Comparison of ENCODE assay signal across 15 cellular contexts in the genomic region with DNA sequence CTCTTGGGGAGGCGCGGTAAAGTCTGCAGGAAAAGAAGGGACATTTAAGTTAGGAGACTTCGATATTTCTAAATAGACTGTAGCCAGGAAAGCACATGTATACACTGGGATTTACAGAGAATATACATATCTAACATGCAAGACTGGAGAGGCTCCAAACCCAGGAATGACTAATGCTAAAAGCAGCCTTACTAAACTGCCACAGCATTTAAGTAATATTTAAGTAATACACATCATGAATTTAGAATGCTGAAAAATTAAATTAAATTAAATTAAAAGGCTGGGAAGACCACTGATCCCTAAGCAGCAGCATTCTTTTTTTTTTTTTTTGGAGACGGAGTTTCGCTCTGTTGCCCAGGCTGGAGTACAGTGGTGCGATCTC.
A peak's percentile ranks its signal among the peaks of the same experiment; 100 is the strongest.
DNase-seq lines count a peak whose midpoint lies in the region; ATAC-seq, FAIRE-seq and TF ChIP-seq lines count a peak whose summit lies in the region.
"Had no signal": no experiment of that assay in that cellular context is flagged by ENCODE, and none has a peak within 500 bp of the region (broad histone marks: within the 10 kb centered on the region; RNA-seq: fewer than 3 reads in every experiment).

No MANE protein-coding gene starts in this region.

- POLR2A ChIA-PET in A549 (lab: Yijun Ruan, JAX), result no interaction called here

- FAIRE-seq in A549 (lab: Jason Lieb, UNC), result no peak
- FAIRE-seq: GM18507 had no signal

- no peak for TF ChIP-seq EP300 in A549 (IDR thresholded peaks at IDR 0.05)

- TF ChIP-seq RAD21 in A549 (conservative IDR thresholded peaks at IDR 0.05 in 1 of 2, IDR thresholded peaks at IDR 0.05 in 1 of 2) (no peak), liver (IDR thresholded peaks at IDR 0.05) (no peak)

- H3K27ac ChIP-seq in A549 (peak overlapping the region; percentile 93 to 98), liver (ENCODE audit: low read depth in 1 of 2, low read length in 2 of 2) (peak overlapping the region; percentile 78 to 88)
- H3K27ac ChIP-seq: heart right ventricle had no signal

- H3K36me3 ChIP-seq in liver (ENCODE audit: control insufficient read depth in 4 of 4, insufficient read depth in 3 of 4, low read depth in 1 of 4, low read length in 3 of 4), result peaks cover 0 to 2% (median 0%) of the 10 kb centered on the region in 4 donors

- H3K4me3 ChIP-seq in A549 (no peak overlapping the region), cardiac fibroblast (replicated peaks in 1 of 2; ENCODE audit: low read depth in 2 of 2, low read length in 2 of 2) (no peak overlapping the region), liver (ENCODE audit: low read depth in 1 of 3, low read length in 3 of 3) (no peak overlapping the region)
- H3K4me3 ChIP-seq: heart right ventricle had no signal

- TF ChIP-seq CTCF in A549 (IDR thresholded peaks at IDR 0.05), result no peak
- TF ChIP-seq CTCF in cardiac fibroblast (IDR thresholded peaks at IDR 0.05; ENCODE audit: low read depth, low read length), result no peak
- no peak for TF ChIP-seq CTCF in liver (IDR thresholded peaks at IDR 0.05; ENCODE audit: low read depth, low read length, missing input control)

- 77% methylated on average over 6 of the region's 6 CpGs for WGBS in A549 (ENCODE audit: missing lambda C conversion rate)
- WGBS in liver, result 98% methylated on average over 6 of the region's 6 CpGs

- CTCF ChIA-PET in A549 (lab: Yijun Ruan, JAX), result no interaction called here

- no peaks in the 10 kb centered on the region for H3K27me3 ChIP-seq in liver (ENCODE audit: control insufficient read depth in 4 of 4, insufficient read depth in 4 of 4, low read length in 3 of 4)
- H3K27me3 ChIP-seq: heart right ventricle had no signal

- H3K4me1 ChIP-seq in A549 (peaks cover 83% of the 10 kb centered on the region), liver (ENCODE audit: control insufficient read depth in 4 of 4, insufficient read depth in 4 of 4, low read length in 3 of 4) (peaks cover 3 to 40% (median 19%) of the 10 kb centered on the region in 4 donors)

- DNase-seq in A549 (ENCODE audit: low read depth in 1 of 2, low spot score in 1 of 2), result peak in 1 of 2 experiments; percentile 25
- DNase-seq in LHCN-M2 (ENCODE audit: low read depth), result peak; percentile 20
- DNase-seq in cardiac fibroblast (ENCODE audit: low read depth in 2 of 2), result peak; percentile 44 to 74
- no peak for DNase-seq in dermis blood vessel endothelial cell
- no peak for DNase-seq in DMS79 treated with DMSO at 0.1 percent for 48 hours (lab: John Stamatoyannopoulos, UW)
- DNase-seq: activated CD4-positive, alpha-beta T cell treated with anti-CD3 and anti-CD28 coated beads for 48 hours; central memory CD4-positive, alpha-beta T cell; heart right ventricle; NCI-H2171 treated with DMSO at 0.1 percent for 48 hours; stimulated activated CD4-positive, alpha-beta T cell treated with anti-CD3 and anti-CD28 coated beads, Interleukin-15, amount 100 ng/mL, for 24 hours; T-helper 9 cell had no signal

- no peak for ATAC-seq in A549
- ATAC-seq in HG02938 (IDR thresholded peaks at IDR 0.05; ENCODE audit: unreplicated experiment), result no peak
- ATAC-seq in HG03095 (IDR thresholded peaks at IDR 0.05; ENCODE audit: unreplicated experiment), result no peak
- ATAC-seq: heart right ventricle had no signal

- H3K9me3 ChIP-seq in A549 (0 out of 3 replicates have a peak, but pooled peaks cover 5% of the 10 kb centered on the region), liver (ENCODE audit: control insufficient read depth in 4 of 4, low read length in 3 of 4) (no peaks in the 10 kb centered on the region)
- H3K9me3 ChIP-seq: heart right ventricle had no signal

- no peak for TF ChIP-seq POLR2A in A549 (IDR thresholded peaks at IDR 0.05; ENCODE audit: low read length)

- peak overlapping the region; percentile 84 for H3K4me2 ChIP-seq in A549

- no peak overlapping the region for H3K9ac ChIP-seq in liver (ENCODE audit: low read depth in 1 of 2, low read length in 2 of 2)

TF ChIP-seq in A549, 52 proteins besides CTCF, POLR2A, EP300 and RAD21:
- TF ChIP-seq HOXB13 (CRISPR knock-in tag; IDR thresholded peaks at IDR 0.05; ENCODE audit: low read depth) (no peak), HDAC2 (IDR thresholded peaks at IDR 0.05) (no peak), FOSL2 (IDR thresholded peaks at IDR 0.05) (no peak), FOSL2 (CRISPR knock-in tag; IDR thresholded peaks at IDR 0.05) (peak; percentile 3; the same call in 1 of the 2 replicates), ZC3H11A (IDR thresholded peaks at IDR 0.05) (no peak)
- TF ChIP-seq, protein P1, sequence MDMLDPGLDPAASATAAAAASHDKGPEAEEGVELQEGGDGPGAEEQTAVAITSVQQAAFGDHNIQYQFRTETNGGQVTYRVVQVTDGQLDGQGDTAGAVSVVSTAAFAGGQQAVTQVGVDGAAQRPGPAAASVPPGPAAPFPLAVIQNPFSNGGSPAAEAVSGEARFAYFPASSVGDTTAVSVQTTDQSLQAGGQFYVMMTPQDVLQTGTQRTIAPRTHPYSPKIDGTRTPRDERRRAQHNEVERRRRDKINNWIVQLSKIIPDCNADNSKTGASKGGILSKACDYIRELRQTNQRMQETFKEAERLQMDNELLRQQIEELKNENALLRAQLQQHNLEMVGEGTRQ (IDR thresholded peaks at IDR 0.05), result no peak
- TF ChIP-seq, protein P2, sequence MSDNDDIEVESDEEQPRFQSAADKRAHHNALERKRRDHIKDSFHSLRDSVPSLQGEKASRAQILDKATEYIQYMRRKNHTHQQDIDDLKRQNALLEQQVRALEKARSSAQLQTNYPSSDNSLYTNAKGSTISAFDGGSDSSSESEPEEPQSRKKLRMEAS (IDR thresholded peaks at IDR 0.05), result no peak

TF ChIP-seq in liver, 16 proteins besides CTCF, POLR2A, EP300 and RAD21:
- TF ChIP-seq FOXA2 (IDR thresholded peaks at IDR 0.05) (no peak), RXRA (IDR thresholded peaks at IDR 0.05) (no peak), EGR1 (IDR thresholded peaks at IDR 0.05; ENCODE audit: low read depth in 2 of 2) (no peak), FOXA1 (IDR thresholded peaks at IDR 0.05) (no peak), HNF4A (conservative IDR thresholded peaks at IDR 0.05) (no peak)
- TF ChIP-seq, protein P3, sequence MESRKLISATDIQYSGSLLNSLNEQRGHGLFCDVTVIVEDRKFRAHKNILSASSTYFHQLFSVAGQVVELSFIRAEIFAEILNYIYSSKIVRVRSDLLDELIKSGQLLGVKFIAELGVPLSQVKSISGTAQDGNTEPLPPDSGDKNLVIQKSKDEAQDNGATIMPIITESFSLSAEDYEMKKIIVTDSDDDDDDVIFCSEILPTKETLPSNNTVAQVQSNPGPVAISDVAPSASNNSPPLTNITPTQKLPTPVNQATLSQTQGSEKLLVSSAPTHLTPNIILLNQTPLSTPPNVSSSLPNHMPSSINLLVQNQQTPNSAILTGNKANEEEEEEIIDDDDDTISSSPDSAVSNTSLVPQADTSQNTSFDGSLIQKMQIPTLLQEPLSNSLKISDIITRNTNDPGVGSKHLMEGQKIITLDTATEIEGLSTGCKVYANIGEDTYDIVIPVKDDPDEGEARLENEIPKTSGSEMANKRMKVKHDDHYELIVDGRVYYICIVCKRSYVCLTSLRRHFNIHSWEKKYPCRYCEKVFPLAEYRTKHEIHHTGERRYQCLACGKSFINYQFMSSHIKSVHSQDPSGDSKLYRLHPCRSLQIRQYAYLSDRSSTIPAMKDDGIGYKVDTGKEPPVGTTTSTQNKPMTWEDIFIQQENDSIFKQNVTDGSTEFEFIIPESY (IDR thresholded peaks at IDR 0.05), result no peak
- TF ChIP-seq, protein P4, sequence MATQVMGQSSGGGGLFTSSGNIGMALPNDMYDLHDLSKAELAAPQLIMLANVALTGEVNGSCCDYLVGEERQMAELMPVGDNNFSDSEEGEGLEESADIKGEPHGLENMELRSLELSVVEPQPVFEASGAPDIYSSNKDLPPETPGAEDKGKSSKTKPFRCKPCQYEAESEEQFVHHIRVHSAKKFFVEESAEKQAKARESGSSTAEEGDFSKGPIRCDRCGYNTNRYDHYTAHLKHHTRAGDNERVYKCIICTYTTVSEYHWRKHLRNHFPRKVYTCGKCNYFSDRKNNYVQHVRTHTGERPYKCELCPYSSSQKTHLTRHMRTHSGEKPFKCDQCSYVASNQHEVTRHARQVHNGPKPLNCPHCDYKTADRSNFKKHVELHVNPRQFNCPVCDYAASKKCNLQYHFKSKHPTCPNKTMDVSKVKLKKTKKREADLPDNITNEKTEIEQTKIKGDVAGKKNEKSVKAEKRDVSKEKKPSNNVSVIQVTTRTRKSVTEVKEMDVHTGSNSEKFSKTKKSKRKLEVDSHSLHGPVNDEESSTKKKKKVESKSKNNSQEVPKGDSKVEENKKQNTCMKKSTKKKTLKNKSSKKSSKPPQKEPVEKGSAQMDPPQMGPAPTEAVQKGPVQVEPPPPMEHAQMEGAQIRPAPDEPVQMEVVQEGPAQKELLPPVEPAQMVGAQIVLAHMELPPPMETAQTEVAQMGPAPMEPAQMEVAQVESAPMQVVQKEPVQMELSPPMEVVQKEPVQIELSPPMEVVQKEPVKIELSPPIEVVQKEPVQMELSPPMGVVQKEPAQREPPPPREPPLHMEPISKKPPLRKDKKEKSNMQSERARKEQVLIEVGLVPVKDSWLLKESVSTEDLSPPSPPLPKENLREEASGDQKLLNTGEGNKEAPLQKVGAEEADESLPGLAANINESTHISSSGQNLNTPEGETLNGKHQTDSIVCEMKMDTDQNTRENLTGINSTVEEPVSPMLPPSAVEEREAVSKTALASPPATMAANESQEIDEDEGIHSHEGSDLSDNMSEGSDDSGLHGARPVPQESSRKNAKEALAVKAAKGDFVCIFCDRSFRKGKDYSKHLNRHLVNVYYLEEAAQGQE (IDR thresholded peaks at IDR 0.05), result no peak
- TF ChIP-seq, protein P2 (IDR thresholded peaks at IDR 0.05), result no peak
- TF ChIP-seq, protein P5, sequence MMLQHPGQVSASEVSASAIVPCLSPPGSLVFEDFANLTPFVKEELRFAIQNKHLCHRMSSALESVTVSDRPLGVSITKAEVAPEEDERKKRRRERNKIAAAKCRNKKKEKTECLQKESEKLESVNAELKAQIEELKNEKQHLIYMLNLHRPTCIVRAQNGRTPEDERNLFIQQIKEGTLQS (IDR thresholded peaks at IDR 0.05), result no peak

Comparison
In these comparisons a context has a peak if more than half of its experiments do, and no peak if none do; other contexts are left out.
1. DNase-seq: peak in LHCN-M2 (single experiment) and cardiac fibroblast (2 of 2); none in dermis blood vessel endothelial cell (single experiment) and DMS79 treated with DMSO at 0.1 percent for 48 hours (single experiment).